In genomic region chr16:1474471-1474795, GRCh38 we compare ENCODE assay signal across 8 cellular contexts. TPM values are rescaled to one million over a fixed set of nuclear protein-coding genes. Genes with fewer than 3 reads are reported as not detected.
DNase-seq lines count a peak whose midpoint lies in the region; ATAC-seq and TF ChIP-seq lines count a peak whose summit lies in the region.

No MANE protein-coding gene starts in this region.

- TF ChIP-seq POLR2A in suprapubic skin (IDR thresholded peaks at IDR 0.05) = no peak

- no peaks in the 10 kb centered on the region for H3K27me3 Mint-ChIP-seq in activated T-helper 17 cell treated with anti-CD3 and anti-CD28 coated beads, Interleukin-2, amount 50 U/mL, for 72 hours
- H3K27me3 Mint-ChIP-seq in immature natural killer cell (ENCODE audit: low read depth in 3 of 3) = peaks cover 2 to 17% (median 6%) of the 10 kb centered on the region in 3 donors

- H3K4me1 ChIP-seq in suprapubic skin = peaks cover 44% of the 10 kb centered on the region

- in situ Hi-C loops in KBM-7 (cut with MboI; ENCODE audit: low pct_unique_long_range_greater_than_20kb, low sequenced_read_pairs) (no loop called here), ACHN (cut with HindIII; ENCODE audit: low pct_ligation_motif_present, low pct_unique_long_range_greater_than_20kb, low sequenced_read_pairs) (no loop called here)

- H3K4me3 ChIP-seq in GM12875 (ENCODE audit: low read depth, low read length) = peak overlapping the region; percentile 90
- H3K4me3 ChIP-seq in suprapubic skin = peak overlapping the region; percentile 89

- no peaks in the 10 kb centered on the region for H3K36me3 ChIP-seq in suprapubic skin

- H3K4me1 Mint-ChIP-seq in activated T-helper 17 cell treated with anti-CD3 and anti-CD28 coated beads, Interleukin-2, amount 50 U/mL, for 72 hours = peaks cover 10% of the 10 kb centered on the region
- peaks cover 40 to 52% of the 10 kb centered on the region in 2 donors for H3K4me1 Mint-ChIP-seq in immature natural killer cell

- TF ChIP-seq EP300 in suprapubic skin (IDR thresholded peaks at IDR 0.05) = no peak

- peak overlapping the region; percentile 87 for H3K27ac ChIP-seq in suprapubic skin

- WGBS in suprapubic skin = 0% methylated on average over 12 of the region's 43 CpGs

- no peaks in the 10 kb centered on the region for H3K27me3 ChIP-seq in suprapubic skin

- no peaks in the 10 kb centered on the region for H3K9me3 Mint-ChIP-seq in activated T-helper 17 cell treated with anti-CD3 and anti-CD28 coated beads, Interleukin-2, amount 50 U/mL, for 72 hours
- H3K9me3 Mint-ChIP-seq in immature natural killer cell = no peaks in the 10 kb centered on the region

- TF ChIP-seq CTCF in GM12875 (IDR thresholded peaks at IDR 0.05; ENCODE audit: borderline replicate concordance, insufficient read depth, low read depth, low read length) (no peak), suprapubic skin (IDR thresholded peaks at IDR 0.05) (no peak)

- H3K4me3 Mint-ChIP-seq in activated T-helper 17 cell treated with anti-CD3 and anti-CD28 coated beads, Interleukin-2, amount 50 U/mL, for 72 hours = peak overlapping the region; percentile 74
- peak overlapping the region; percentile 60 to 82 (median 67) for H3K4me3 Mint-ChIP-seq in immature natural killer cell

- peak; percentile 27 for ATAC-seq in HG02642 (IDR thresholded peaks at IDR 0.05; ENCODE audit: poor library complexity, unreplicated experiment)
- no peak for ATAC-seq in activated T-helper 17 cell treated with anti-CD3 and anti-CD28 coated beads, Interleukin-2, amount 50 U/mL, for 72 hours (replicated peaks)

- no peak overlapping the region for H3K27ac Mint-ChIP-seq in activated T-helper 17 cell treated with anti-CD3 and anti-CD28 coated beads, Interleukin-2, amount 50 U/mL, for 72 hours
- peak overlapping the region in 2 of 6 donors; percentile 45 to 46 for H3K27ac Mint-ChIP-seq in immature natural killer cell

- DNase-seq in immature natural killer cell = no peak
- no peak for DNase-seq in suprapubic skin (ENCODE audit: low spot score in 2 of 2)
- DNase-seq in NCI-H2081 (lab: John Stamatoyannopoulos, UW) = no peak
- DNase-seq in KBM-7 = no peak
- no peak for DNase-seq in ACHN

- H3K36me3 Mint-ChIP-seq in activated T-helper 17 cell treated with anti-CD3 and anti-CD28 coated beads, Interleukin-2, amount 50 U/mL, for 72 hours (ENCODE audit: low read depth) = no peaks in the 10 kb centered on the region
- no peaks in the 10 kb centered on the region for H3K36me3 Mint-ChIP-seq in immature natural killer cell

- no peaks in the 10 kb centered on the region for H3K9me3 ChIP-seq in suprapubic skin

RNA-seq across cellular contexts. Expression of gene CLCN7, which starts 0.4 kb away (rescaled TPM):
- 10 to 100 TPM; 44.8 to 63.9 TPM for total RNA-seq in activated T-helper 17 cell treated with anti-CD3 and anti-CD28 coated beads, Interleukin-2, amount 50 U/mL, for 72 hours
- 10 to 100 TPM; 19.8 to 44.8 (median 21.5) TPM for polyA plus RNA-seq in immature natural killer cell
- total RNA-seq in suprapubic skin = 100 to 1,000 TPM in 2 of 4 donors, 10 to 100 TPM in 2; 61.1 to 134 (median 100) TPM

RNA-seq across cellular contexts. Expression of gene PTX4, which starts 14.3 kb away (rescaled TPM):
- total RNA-seq in activated T-helper 17 cell treated with anti-CD3 and anti-CD28 coated beads, Interleukin-2, amount 50 U/mL, for 72 hours = not detected
- polyA plus RNA-seq in immature natural killer cell = not detected
- total RNA-seq in suprapubic skin = not detected

RNA-seq across cellular contexts. Expression of gene TELO2, which starts 18.7 kb away (rescaled TPM):
- total RNA-seq in activated T-helper 17 cell treated with anti-CD3 and anti-CD28 coated beads, Interleukin-2, amount 50 U/mL, for 72 hours = 10 to 100 TPM; 49.2 to 67.9 TPM
- 10 to 100 TPM; 12.0 to 16.4 (median 12.3) TPM for polyA plus RNA-seq in immature natural killer cell
- total RNA-seq in suprapubic skin = 10 to 100 TPM; 28.1 to 86.1 (median 35.2) TPM

RNA-seq across cellular contexts. Expression of gene CCDC154, which starts 30.1 kb away (rescaled TPM):
- total RNA-seq in activated T-helper 17 cell treated with anti-CD3 and anti-CD28 coated beads, Interleukin-2, amount 50 U/mL, for 72 hours = 1 to 10 TPM; 2.1 to 3.7 TPM
- not detected for polyA plus RNA-seq in immature natural killer cell
- 1 to 10 TPM in 1 of 4 donors, under 1 TPM in 2, not detected in 1; 0.34 to 3.5 (median 0.39) TPM for total RNA-seq in suprapubic skin

RNA-seq across cellular contexts. Expression of gene PERCC1, which starts 43.6 kb away (rescaled TPM):
- total RNA-seq in activated T-helper 17 cell treated with anti-CD3 and anti-CD28 coated beads, Interleukin-2, amount 50 U/mL, for 72 hours = not detected
- polyA plus RNA-seq in immature natural killer cell = not detected
- total RNA-seq in suprapubic skin = 1 to 10 TPM in 1 of 4 donors, not detected in 3; 1.3 TPM
